In genomic region chr20:32742322-32743236, GRCh38 we compare ENCODE assay signal across 8 cellular contexts. TPM values are rescaled to one million over a fixed set of nuclear protein-coding genes. Genes with fewer than 3 reads are reported as not detected.
DNase-seq lines count a peak whose midpoint lies in the region; ATAC-seq and TF ChIP-seq lines count a peak whose summit lies in the region.

No MANE protein-coding gene starts in this region.

- H3K9me3 ChIP-seq in gastroesophageal sphincter (no peaks in the 10 kb centered on the region), psoas muscle (no peaks in the 10 kb centered on the region)

- H3K4me1 Mint-ChIP-seq in activated CD8-positive, alpha-beta memory T cell treated with anti-CD3 and anti-CD28 coated beads, Interleukin-2, amount 10 ng/mL, durations not matched to agents 7 days and 5 days = peaks cover 45% of the 10 kb centered on the region

- CTCF ChIA-PET in activated CD8-positive, alpha-beta memory T cell treated with anti-CD3 and anti-CD28 coated beads, Interleukin-2, amount 10 ng/mL, durations not matched to agents 7 days and 5 days (lab: Charles Lee) = interaction anchor here (0.9 to 3.3 kb wide), 6 partner anchors 20 to 219 kb away, joined by 3 to 31 read pairs (median 6); partner anchors contain the start of genes C20orf203 and DNMT3B

- peak; percentile 24 for DNase-seq in stimulated activated CD4-positive, alpha-beta T cell treated with anti-CD3 and anti-CD28 coated beads, Interleukin-15, amount 100 ng/mL, for 24 hours
- no peak for DNase-seq in stimulated activated CD4-positive, alpha-beta T cell treated with anti-CD3 and anti-CD28 coated beads, Interleukin-2, amount 100 ng/mL, for 48 hours
- peak; percentile 48 for DNase-seq in activated CD8-positive, alpha-beta memory T cell treated with anti-CD3 and anti-CD28 coated beads, Interleukin-2, amount 10 ng/mL, durations not matched to agents 7 days and 5 days
- DNase-seq in psoas muscle (no peak), A172 (ENCODE audit: low spot score) (no peak), pons (ENCODE audit: low spot score) (no peak), T-helper 9 cell (no peak)

- intact Hi-C loops in psoas muscle (cut with DNase I) = no loop called here

- peak overlapping the region; percentile 83 to 90 for H3K4me3 ChIP-seq in gastroesophageal sphincter
- peak overlapping the region; percentile 84 for H3K4me3 ChIP-seq in psoas muscle

- H3K27ac ChIP-seq in gastroesophageal sphincter = peak overlapping the region; percentile 62 to 90 (median 88)
- peak overlapping the region; percentile 78 for H3K27ac ChIP-seq in psoas muscle

- no peak for TF ChIP-seq POLR2A in gastroesophageal sphincter (IDR thresholded peaks at IDR 0.05)

- H3K27me3 Mint-ChIP-seq in activated CD8-positive, alpha-beta memory T cell treated with anti-CD3 and anti-CD28 coated beads, Interleukin-2, amount 10 ng/mL, durations not matched to agents 7 days and 5 days = no peaks in the 10 kb centered on the region

- H3K36me3 ChIP-seq in gastroesophageal sphincter = no peaks in the 10 kb centered on the region
- H3K36me3 ChIP-seq in psoas muscle (ENCODE audit: insufficient read depth in 1 of 2, low read depth in 1 of 2) = no peaks in the 10 kb centered on the region

- H3K27ac Mint-ChIP-seq in activated CD8-positive, alpha-beta memory T cell treated with anti-CD3 and anti-CD28 coated beads, Interleukin-2, amount 10 ng/mL, durations not matched to agents 7 days and 5 days = peak overlapping the region; percentile 92

- 4 to 17% methylated on average over 10 to 15 of the region's 25 CpGs for WGBS in gastroesophageal sphincter (ENCODE audit: low coverage in 1 of 2), 2 donors
- 12 to 14% (median 13%) methylated on average over 24 to 25 of the region's 25 CpGs for WGBS in psoas muscle, 3 donors

- peaks cover 0 to 34% (median 7%) of the 10 kb centered on the region in 3 donors for H3K4me1 ChIP-seq in gastroesophageal sphincter
- H3K4me1 ChIP-seq in psoas muscle = peaks cover 13% of the 10 kb centered on the region

- H3K4me3 Mint-ChIP-seq in activated CD8-positive, alpha-beta memory T cell treated with anti-CD3 and anti-CD28 coated beads, Interleukin-2, amount 10 ng/mL, durations not matched to agents 7 days and 5 days = peak overlapping the region; percentile 99

- peak; percentile 14 for ATAC-seq in activated CD8-positive, alpha-beta memory T cell treated with anti-CD3 and anti-CD28 coated beads, Interleukin-2, amount 10 ng/mL, durations not matched to agents 7 days and 5 days
- ATAC-seq in gastroesophageal sphincter = no peak
- peak in 3 of 4 donors; percentile 45 to 58 (median 45) for ATAC-seq in psoas muscle

- TF ChIP-seq CTCF in gastroesophageal sphincter (IDR thresholded peaks at IDR 0.05) (no peak), psoas muscle (IDR thresholded peaks at IDR 0.05) (no peak)

- H3K27me3 ChIP-seq in gastroesophageal sphincter (no peaks in the 10 kb centered on the region), psoas muscle (ENCODE audit: insufficient read depth in 3 of 3, low read length in 2 of 3) (no peaks in the 10 kb centered on the region)

- H3K9me3 Mint-ChIP-seq in activated CD8-positive, alpha-beta memory T cell treated with anti-CD3 and anti-CD28 coated beads, Interleukin-2, amount 10 ng/mL, durations not matched to agents 7 days and 5 days (ENCODE audit: low read depth) = no peaks in the 10 kb centered on the region

- no peak for TF ChIP-seq EP300 in gastroesophageal sphincter (IDR thresholded peaks at IDR 0.05)

- peaks cover 5% of the 10 kb centered on the region for H3K36me3 Mint-ChIP-seq in activated CD8-positive, alpha-beta memory T cell treated with anti-CD3 and anti-CD28 coated beads, Interleukin-2, amount 10 ng/mL, durations not matched to agents 7 days and 5 days

RNA-seq across cellular contexts. Expression of gene COMMD7, which starts 0.7 kb away (rescaled TPM):
- 10 to 100 TPM; 54.2 to 59.5 TPM for total RNA-seq in activated CD8-positive, alpha-beta memory T cell treated with anti-CD3 and anti-CD28 coated beads, Interleukin-2, amount 10 ng/mL, durations not matched to agents 7 days and 5 days
- total RNA-seq in gastroesophageal sphincter = 10 to 100 TPM; 25.0 to 33.2 (median 30.7) TPM
- 10 to 100 TPM; 28.4 to 50.8 (median 43.4) TPM for total RNA-seq in psoas muscle
- polyA plus RNA-seq in psoas muscle = 10 to 100 TPM; 15.9 to 55.4 (median 38.3) TPM
- total RNA-seq in A172 (2014; rRNA removed; shearing (Covaris generic)) = 76.8 and 85.5 TPM in 2 replicates

RNA-seq across cellular contexts. Expression of gene DNMT3B, which starts 19.6 kb away (rescaled TPM):
- 1 to 10 TPM; 3.3 to 4.7 TPM for total RNA-seq in activated CD8-positive, alpha-beta memory T cell treated with anti-CD3 and anti-CD28 coated beads, Interleukin-2, amount 10 ng/mL, durations not matched to agents 7 days and 5 days
- total RNA-seq in gastroesophageal sphincter (1 to 10 TPM in 1 of 4 donors, under 1 TPM in 2, not detected in 1; 0.47 to 2.3 (median 0.81) TPM), psoas muscle (under 1 TPM; 0.08 to 0.64 (median 0.24) TPM)
- polyA plus RNA-seq in psoas muscle = under 1 TPM; 0.14 to 0.19 (median 0.17) TPM
- total RNA-seq in A172 (2014; rRNA removed; shearing (Covaris generic)) = 4.5 and 6.2 TPM in 2 replicates

Comparison
In these comparisons a context has a peak if more than half of its experiments do, and no peak if none do; other contexts are left out.
1. DNase-seq: peak in stimulated activated CD4-positive, alpha-beta T cell treated with anti-CD3 and anti-CD28 coated beads, Interleukin-15, amount 100 ng/mL, for 24 hours (single experiment) and activated CD8-positive, alpha-beta memory T cell treated with anti-CD3 and anti-CD28 coated beads, Interleukin-2, amount 10 ng/mL, durations not matched to agents 7 days and 5 days (single experiment); none in stimulated activated CD4-positive, alpha-beta T cell treated with anti-CD3 and anti-CD28 coated beads, Interleukin-2, amount 100 ng/mL, for 48 hours (0 of 2), psoas muscle (0 of 2), A172 (single experiment), pons (single experiment) and T-helper 9 cell (single experiment).